Comparison of ENCODE assay signal across 28 cellular contexts in genomic region chr4:69120869-69121268, GRCh38. TPM values are rescaled to one million over a fixed set of nuclear protein-coding genes. Genes with fewer than 3 reads are reported as not detected.
"Had no signal": no experiment of that assay in that cellular context is flagged by ENCODE, and none has a peak within 500 bp of the region (broad histone marks: within the 10 kb centered on the region; RNA-seq: fewer than 3 reads in every experiment).

No MANE protein-coding gene starts in this region.

- ATAC-seq: esophagus mucosa; left lung; mucosa of descending colon; right lobe of liver; stimulated activated naive CD8-positive, alpha-beta T cell treated with anti-CD3 and anti-CD28 coated beads, Interleukin-15, Interleukin-2, amounts not matched to agents 100 U/mL and 50 U/mL, for 24 hours had no signal

- DNase-seq: activated CD4-positive, alpha-beta T cell treated with anti-CD3 and anti-CD28 coated beads for 4 hours; activated CD4-positive, alpha-beta T cell treated with anti-CD3 and anti-CD28 coated beads, Interleukin-2, amount 50 U/mL, for 48 hours; activated CD8-positive, alpha-beta memory T cell treated with anti-CD3 and anti-CD28 coated beads for 24 hours; activated effector memory CD4-positive, alpha-beta T cell treated with Interleukin-2 at 50 U/mL for 16 hours; activated naive CD4-positive, alpha-beta T cell treated with anti-CD3 and anti-CD28 coated beads for 36 hours; cerebellar nuclear complex; colonic mucosa; dorsolateral prefrontal cortex; effector memory CD4-positive, alpha-beta T cell; left lung; mucosa of descending colon; right lobe of liver; stimulated activated CD4-positive, alpha-beta T cell treated with anti-CD3 and anti-CD28 coated beads, Interleukin-12 subunit alpha, Interleukin-12 subunit beta, amount 100 ng/mL, for 4 hours; stimulated activated CD4-positive, alpha-beta T cell treated with anti-CD3 and anti-CD28 coated beads, Interleukin-4, amount 100 ng/mL, for 1 hour; stimulated activated naive CD8-positive, alpha-beta T cell treated with anti-CD3 and anti-CD28 coated beads, Interleukin-15, Interleukin-2, amounts not matched to agents 100 U/mL and 50 U/mL, for 24 hours; testis; transverse colon had no signal

- FAIRE-seq: frontal cortex had no signal

- H3K27me3 ChIP-seq: cardiac muscle cell, colonic mucosa, left lung, right lobe of liver, testis, transverse colon had no signal

- H3K4me1 ChIP-seq: colonic mucosa, left lung, right lobe of liver, testis, transverse colon had no signal

- H3K27ac ChIP-seq: cardiac muscle cell, colonic mucosa, dorsolateral prefrontal cortex, left lung, right lobe of liver, testis, transverse colon, VCaP had no signal

- H3K36me3 ChIP-seq: cardiac muscle cell, colonic mucosa, left lung, right lobe of liver, transverse colon had no signal

- H3K9me3 Mint-ChIP-seq: activated naive CD4-positive, alpha-beta T cell treated with anti-CD3 and anti-CD28 coated beads for 36 hours; nephron had no signal

- H3K27ac Mint-ChIP-seq: activated naive CD4-positive, alpha-beta T cell treated with anti-CD3 and anti-CD28 coated beads for 36 hours; nephron had no signal

- H3K4me3 Mint-ChIP-seq: activated naive CD4-positive, alpha-beta T cell treated with anti-CD3 and anti-CD28 coated beads for 36 hours; nephron had no signal

- H3K9me3 ChIP-seq: colonic mucosa, left lung, mucosa of descending colon, right lobe of liver, testis, transverse colon had no signal

- H3K4me3 ChIP-seq: cardiac muscle cell, colonic mucosa, dorsolateral prefrontal cortex, left lung, lung, mucosa of descending colon, right lobe of liver, testis, transverse colon had no signal

RNA-seq across cellular contexts. Expression of gene UGT2B7, which starts 24.6 kb away (rescaled TPM):
- total RNA-seq: activated naive CD4-positive, alpha-beta T cell treated with anti-CD3 and anti-CD28 coated beads for 36 hours; cardiac muscle cell; dorsolateral prefrontal cortex; esophagus mucosa; frontal cortex; mesenteric fat pad; osteoblast; posterior vena cava; skeletal muscle tissue; T-helper 1 cell treated with Interleukin-12 subunit alpha and Interleukin-12 subunit beta and Interleukin-4 antibody, amounts not matched to agents 30 ng/mL and 1 ng/mL, for 36 hours had no signal
- polyA plus RNA-seq: cardiac muscle cell had no signal
